8 cellular contexts compared by ENCODE assay signal in the genomic region with DNA sequence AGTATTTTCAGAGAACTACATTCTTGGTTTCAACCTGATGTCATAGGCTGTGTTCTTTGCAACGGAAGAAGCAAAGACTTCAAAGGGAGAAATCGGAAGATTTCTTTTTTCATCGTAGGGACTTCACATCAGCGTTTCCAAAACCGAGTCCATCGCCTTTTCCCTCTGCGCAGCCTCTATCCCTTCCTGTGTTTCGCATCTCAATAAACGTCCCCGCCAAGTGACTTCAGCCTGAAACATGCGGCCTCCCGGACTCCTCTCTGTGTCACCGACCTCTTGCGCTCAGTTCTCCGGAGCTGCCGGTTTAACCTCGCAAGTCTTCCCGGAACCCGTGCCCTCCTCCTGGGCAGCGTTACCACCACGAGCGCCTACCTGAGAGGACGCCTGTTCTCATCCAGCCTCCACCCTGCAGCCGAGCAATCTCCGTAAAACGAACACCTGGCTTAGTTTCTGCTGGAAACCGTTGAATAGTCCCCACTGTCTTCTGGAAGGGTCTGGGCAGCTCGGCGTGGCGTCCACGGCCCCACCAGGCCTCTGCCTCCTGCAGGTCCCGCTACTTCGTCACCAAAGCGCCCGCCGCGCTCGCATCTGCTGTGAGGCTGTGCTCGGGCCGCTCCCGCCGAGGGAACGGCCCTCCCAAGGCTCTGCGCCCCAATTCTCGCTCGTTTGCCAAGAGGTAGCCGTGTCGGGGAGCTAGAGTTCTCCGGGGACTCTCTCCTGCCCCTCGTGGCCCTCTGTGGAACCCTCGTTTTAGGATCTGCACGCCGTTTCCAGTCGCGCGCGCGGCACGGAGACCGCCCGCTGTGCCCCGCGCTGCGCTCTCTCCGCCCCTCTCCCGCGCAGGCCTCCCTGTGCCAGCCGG. TPM values are rescaled to one million over a fixed set of nuclear protein-coding genes. Genes with fewer than 3 reads are reported as not detected.
A peak's percentile ranks its signal among the peaks of the same experiment; 100 is the strongest.
DNase-seq lines count a peak whose midpoint lies in the region; ATAC-seq and TF ChIP-seq lines count a peak whose summit lies in the region.

A gene with protein sequence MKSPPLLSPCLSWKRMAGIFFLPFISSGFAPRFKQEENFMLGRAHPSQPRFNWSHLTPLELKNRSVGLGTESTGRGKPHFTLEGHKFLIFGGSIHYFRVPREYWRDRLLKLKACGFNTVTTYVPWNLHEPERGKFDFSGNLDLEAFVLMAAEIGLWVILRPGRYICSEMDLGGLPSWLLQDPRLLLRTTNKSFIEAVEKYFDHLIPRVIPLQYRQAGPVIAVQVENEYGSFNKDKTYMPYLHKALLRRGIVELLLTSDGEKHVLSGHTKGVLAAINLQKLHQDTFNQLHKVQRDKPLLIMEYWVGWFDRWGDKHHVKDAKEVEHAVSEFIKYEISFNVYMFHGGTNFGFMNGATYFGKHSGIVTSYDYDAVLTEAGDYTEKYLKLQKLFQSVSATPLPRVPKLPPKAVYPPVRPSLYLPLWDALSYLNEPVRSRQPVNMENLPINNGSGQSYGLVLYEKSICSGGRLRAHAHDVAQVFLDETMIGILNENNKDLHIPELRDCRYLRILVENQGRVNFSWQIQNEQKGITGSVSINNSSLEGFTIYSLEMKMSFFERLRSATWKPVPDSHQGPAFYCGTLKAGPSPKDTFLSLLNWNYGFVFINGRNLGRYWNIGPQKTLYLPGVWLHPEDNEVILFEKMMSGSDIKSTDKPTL (plus strand): TSS at position 846 of the 862 bp plus-strand sequence. CDS start 362 bp downstream, outside the sequence.

- peak within 1 kb of the TSS; percentile 26 to 66 (median 61) for H3K4me3 ChIP-seq in mammary epithelial cell (replicated peaks in 1 of 3; ENCODE audit: insufficient read depth in 1 of 3, low read depth in 2 of 3, low read length in 3 of 3)

- H3K27ac ChIP-seq in VCaP (peak within 1 kb of the TSS; percentile 38; the same call in 1 of the 2 replicates), mammary epithelial cell (ENCODE audit: insufficient read depth, low read depth, low read length) (peak within 1 kb of the TSS; percentile 12)

- intact Hi-C loops in mammary epithelial cell (cut with micrococcal nuclease) = loop anchor here (1.0 to 2.0 kb wide), 4 partner anchors 8 to 51 kb away; a partner anchor contains a TSS

- H3K4me1 ChIP-seq in mammary epithelial cell (ENCODE audit: insufficient read depth, low read length) = peaks cover 10% of the 10 kb centered on the region

- 9% methylated on average over 28 of the region's 68 CpGs for WGBS in mammary epithelial cell (ENCODE audit: low coverage, missing lambda C conversion rate)

- peaks cover 3% of the 10 kb centered on the region for H3K27me3 ChIP-seq in mammary epithelial cell (ENCODE audit: insufficient read depth, low read length)

- peak; percentile 68 for TF ChIP-seq CTCF in VCaP (conservative IDR thresholded peaks at IDR 0.05)
- peak; percentile 36 to 50 for TF ChIP-seq CTCF in mammary epithelial cell (conservative IDR thresholded peaks at IDR 0.05 in 1 of 2, IDR thresholded peaks at IDR 0.05 in 1 of 2; ENCODE audit: extremely low read depth in 1 of 2, insufficient read depth in 1 of 2, low read depth in 1 of 2, low read length in 2 of 2)

- peak within 1 kb of the TSS; percentile 55 for H3K9ac ChIP-seq in mammary epithelial cell (ENCODE audit: insufficient read depth, low read length)

- H2AFZ ChIP-seq in mammary epithelial cell (ENCODE audit: low read depth, low read length) = peak within 1 kb of the TSS; percentile 86

- dilution Hi-C loops in mammary epithelial cell (cut with HindIII; ENCODE audit: low sequenced_read_pairs) = no loop called here

- in situ Hi-C loops in mammary epithelial cell (cut with MboI; ENCODE audit: low sequenced_read_pairs in 2 of 2) = no loop called here

- no TSS peak for BruUV-seq in mammary epithelial cell (replicated peaks; lab: Mats Ljungman, UMichigan)

- CTCF ChIA-PET in mammary epithelial cell (lab: Charles Lee; ENCODE audit: low non-redundant PET) = interaction anchor here (0.7 to 0.9 kb wide), 2 partner anchors 13 to 232 kb away, joined by 4 to 5 read pairs; no protein-coding TSS in a partner anchor

- H4K20me1 ChIP-seq in mammary epithelial cell (ENCODE audit: insufficient read depth, low read length) = no peaks in the 10 kb centered on the region

- H3K4me2 ChIP-seq in mammary epithelial cell (ENCODE audit: insufficient read depth, low read depth, low read length) = peak within 1 kb of the TSS; percentile 80

- H3K9me3 ChIP-seq in mammary epithelial cell (replicated peaks; ENCODE audit: insufficient read depth, low read length) = peaks cover 3% of the 10 kb centered on the region

- DNase-seq in NCI-H1417 (lab: John Stamatoyannopoulos, UW) = peak in 2 of 3 experiments; percentile 67 to 70
- DNase-seq in NCI-H1417 treated with DMSO at 0.1 percent for 48 hours (lab: John Stamatoyannopoulos, UW) = no peak
- peak; percentile 63 for DNase-seq in mammary epithelial cell
- peak; percentile 17 for DNase-seq in kidney glomerular epithelial cell (lab: John Stamatoyannopoulos, UW)
- peak; percentile 81 for DNase-seq in stimulated activated CD4-positive, alpha-beta T cell treated with anti-CD3 and anti-CD28 coated beads, Interleukin-2, amount 100 ng/mL, for 24 hours
- no peak for DNase-seq in NCI-H1436 (lab: John Stamatoyannopoulos, UW)

- no peaks in the 10 kb centered on the region for H3K36me3 ChIP-seq in mammary epithelial cell (ENCODE audit: insufficient read depth, low read length)

- peak; percentile 75 for ATAC-seq in HG03175 (IDR thresholded peaks at IDR 0.05; ENCODE audit: unreplicated experiment)

- peaks cover 7% of the 10 kb centered on the region for H3K79me2 ChIP-seq in mammary epithelial cell (ENCODE audit: insufficient read depth, low read length)

RNA-seq across cellular contexts. Expression of the gene that starts here (rescaled TPM):
- 1 to 10 TPM in 1 of 2 donors, under 1 TPM in 1; 0.50 to 6.3 TPM for total RNA-seq in mammary epithelial cell
- polyA plus RNA-seq in mammary epithelial cell = 2.1 TPM
- not detected for polyA minus RNA-seq in mammary epithelial cell

Comparison
In these comparisons a context has a peak if more than half of its experiments do, and no peak if none do; other contexts are left out.
1. DNase-seq: peak in NCI-H1417 (2 of 3), mammary epithelial cell (single experiment), kidney glomerular epithelial cell (single experiment) and stimulated activated CD4-positive, alpha-beta T cell treated with anti-CD3 and anti-CD28 coated beads, Interleukin-2, amount 100 ng/mL, for 24 hours (2 of 2); none in NCI-H1417 treated with DMSO at 0.1 percent for 48 hours (single experiment) and NCI-H1436 (single experiment).